ENCODE assay signal across 9 cellular contexts in genomic region chr6:41937881-41938574, GRCh38. TPM values are rescaled to one million over a fixed set of nuclear protein-coding genes. Genes with fewer than 3 reads are reported as not detected.
DNase-seq lines count a peak whose midpoint lies in the region; ATAC-seq and TF ChIP-seq lines count a peak whose summit lies in the region.
"Had no signal": no experiment of that assay in that cellular context is flagged by ENCODE, and none has a peak within 500 bp of the region (broad histone marks: within the 10 kb centered on the region; RNA-seq: fewer than 3 reads in every experiment).

No MANE protein-coding gene starts in this region.

- no peak overlapping the region for H3K4me3 ChIP-seq in right cardiac atrium (ENCODE audit: low read length)
- no peak overlapping the region for H3K4me3 ChIP-seq in upper lobe of right lung

- peak; percentile 40 for DNase-seq in stimulated activated CD4-positive, alpha-beta T cell treated with anti-CD3 and anti-CD28 coated beads, Interleukin-15, amount 100 ng/mL, for 24 hours
- no peak for DNase-seq in stimulated activated CD4-positive, alpha-beta T cell treated with anti-CD3 and anti-CD28 coated beads, Interleukin-2, amount 100 ng/mL, for 48 hours
- peak in 1 of 2 donors; percentile 9 for DNase-seq in activated T-cell treated with anti-CD3 and anti-CD28 coated beads, Interleukin-2, amount 50 U/mL, for 72 hours
- DNase-seq in right cardiac atrium (peak in 2 of 3 donors; percentile 58 to 65), upper lobe of right lung (no peak), NCI-H1105 (lab: John Stamatoyannopoulos, UW) (no peak), NCI-H446 (lab: John Stamatoyannopoulos, UW) (no peak), medulla oblongata (ENCODE audit: extremely low spot score) (no peak)
- DNase-seq: COR-L47 had no signal

- WGBS in right cardiac atrium, result 34% methylated on average over 4 of the region's 4 CpGs

- H3K27me3 ChIP-seq in right cardiac atrium (ENCODE audit: control insufficient read depth, insufficient read depth) (no peaks in the 10 kb centered on the region), upper lobe of right lung (no peaks in the 10 kb centered on the region)

- H3K27ac Mint-ChIP-seq in activated T-cell treated with anti-CD3 and anti-CD28 coated beads, Interleukin-2, amount 50 U/mL, for 72 hours, result peak overlapping the region; percentile 99

- H3K4me1 ChIP-seq in right cardiac atrium (ENCODE audit: control insufficient read depth, insufficient read depth, low read length), result peaks cover 22% of the 10 kb centered on the region
- H3K4me1 ChIP-seq in upper lobe of right lung, result peaks cover 72% of the 10 kb centered on the region

- no peak for ATAC-seq in activated T-cell treated with anti-CD3 and anti-CD28 coated beads, Interleukin-2, amount 50 U/mL, for 72 hours (replicated peaks in 1 of 2)
- ATAC-seq in right cardiac atrium, result peak in 1 of 2 donors; percentile 15
- no peak for ATAC-seq in upper lobe of right lung

- peaks cover 71% of the 10 kb centered on the region for H3K4me1 Mint-ChIP-seq in activated T-cell treated with anti-CD3 and anti-CD28 coated beads, Interleukin-2, amount 50 U/mL, for 72 hours (ENCODE audit: low read depth)

- peak overlapping the region; percentile 45 for H3K27ac ChIP-seq in right cardiac atrium (ENCODE audit: low read length)
- H3K27ac ChIP-seq in upper lobe of right lung, result peak overlapping the region; percentile 84

- TF ChIP-seq CTCF in upper lobe of right lung (IDR thresholded peaks at IDR 0.05), result no peak

- peaks cover 20 to 29% of the 10 kb centered on the region in 2 donors for H3K36me3 Mint-ChIP-seq in activated T-cell treated with anti-CD3 and anti-CD28 coated beads, Interleukin-2, amount 50 U/mL, for 72 hours (ENCODE audit: insufficient read depth in 2 of 2)

- no peaks in the 10 kb centered on the region for H3K9me3 Mint-ChIP-seq in activated T-cell treated with anti-CD3 and anti-CD28 coated beads, Interleukin-2, amount 50 U/mL, for 72 hours

- H3K27me3 Mint-ChIP-seq in activated T-cell treated with anti-CD3 and anti-CD28 coated beads, Interleukin-2, amount 50 U/mL, for 72 hours (ENCODE audit: low read depth), result no peaks in the 10 kb centered on the region

- no peaks in the 10 kb centered on the region for H3K9me3 ChIP-seq in right cardiac atrium (ENCODE audit: control insufficient read depth, low read length)
- no peaks in the 10 kb centered on the region for H3K9me3 ChIP-seq in upper lobe of right lung

- intact Hi-C loops in right cardiac atrium (cut with DNase I) (loop anchor here in 3 of 4 donors (2.0 to 10.0 kb wide), 4 partner anchors 107 to 153 kb away; partner anchors contain the start of genes PRICKLE4 (in 2 of the 3) and TOMM6 (in 2 of the 3)), upper lobe of right lung (cut with DNase I) (loop anchor here (5.0 to 10.0 kb wide), 2 partner anchors 104 to 153 kb away; partner anchors contain the start of genes PRICKLE4 and TOMM6)

- H3K4me3 Mint-ChIP-seq in activated T-cell treated with anti-CD3 and anti-CD28 coated beads, Interleukin-2, amount 50 U/mL, for 72 hours, result peak overlapping the region; percentile 98 to 99

- peaks cover 31% of the 10 kb centered on the region for H3K36me3 ChIP-seq in upper lobe of right lung

RNA-seq across cellular contexts. Expression of gene CCND3, which starts 3.6 kb away (rescaled TPM):
- total RNA-seq in activated T-cell treated with anti-CD3 and anti-CD28 coated beads, Interleukin-2, amount 50 U/mL, for 72 hours, result 100 to 1,000 TPM; 256 to 259 TPM
- total RNA-seq in right cardiac atrium, result 10 to 100 TPM; 52.2 to 62.5 (median 56.6) TPM
- polyA plus RNA-seq in right cardiac atrium, result 72.1 TPM
- total RNA-seq in upper lobe of right lung, result 186 TPM

RNA-seq across cellular contexts. Expression of gene BYSL, which starts 16.7 kb away (rescaled TPM):
- total RNA-seq in activated T-cell treated with anti-CD3 and anti-CD28 coated beads, Interleukin-2, amount 50 U/mL, for 72 hours, result 10 to 100 TPM; 30.4 to 38.1 TPM
- total RNA-seq in right cardiac atrium (10 to 100 TPM in 2 of 4 donors, 1 to 10 TPM in 2; 7.4 to 12.4 (median 9.5) TPM), upper lobe of right lung (11.6 TPM)
- 6.5 TPM for polyA plus RNA-seq in right cardiac atrium

RNA-seq across cellular contexts. Expression of gene MED20, which starts 17.1 kb away (rescaled TPM):
- 10 to 100 TPM; 24.9 to 34.6 TPM for total RNA-seq in activated T-cell treated with anti-CD3 and anti-CD28 coated beads, Interleukin-2, amount 50 U/mL, for 72 hours
- total RNA-seq in right cardiac atrium (10 to 100 TPM; 12.6 to 16.0 (median 14.1) TPM), upper lobe of right lung (18.3 TPM)
- polyA plus RNA-seq in right cardiac atrium, result 9.4 TPM

RNA-seq across cellular contexts. Expression of gene USP49, which starts 42.9 kb away (rescaled TPM):
- total RNA-seq in activated T-cell treated with anti-CD3 and anti-CD28 coated beads, Interleukin-2, amount 50 U/mL, for 72 hours, result 10 to 100 TPM; 13.3 to 14.8 TPM
- total RNA-seq in right cardiac atrium (1 to 10 TPM; 1.8 to 2.6 (median 2.3) TPM), upper lobe of right lung (2.7 TPM)
- polyA plus RNA-seq in right cardiac atrium, result 1.5 TPM

Comparison
In these comparisons a context has a peak if more than half of its experiments do, and no peak if none do; other contexts are left out.
1. DNase-seq: peak in stimulated activated CD4-positive, alpha-beta T cell treated with anti-CD3 and anti-CD28 coated beads, Interleukin-15, amount 100 ng/mL, for 24 hours (single experiment) and right cardiac atrium (2 of 3); none in stimulated activated CD4-positive, alpha-beta T cell treated with anti-CD3 and anti-CD28 coated beads, Interleukin-2, amount 100 ng/mL, for 48 hours (0 of 2), upper lobe of right lung (single experiment), NCI-H1105 (single experiment), NCI-H446 (0 of 2) and medulla oblongata (single experiment).